In genomic region chr15:34987182-34987488, GRCh38 we compare ENCODE assay signal across 8 cellular contexts. TPM values are rescaled to one million over a fixed set of nuclear protein-coding genes. Genes with fewer than 3 reads are reported as not detected.
DNase-seq lines count a peak whose midpoint lies in the region; ATAC-seq and TF ChIP-seq lines count a peak whose summit lies in the region.

No MANE protein-coding gene starts in this region.

- intact Hi-C loops in Panc1 (cut with micrococcal nuclease; ENCODE audit: unreplicated experiment) (no loop called here), esophagus muscularis mucosa (cut with DNase I) (loop anchor here (10.0 kb wide), 1 partner anchor 762 kb away; the partner anchor contains the start of gene EMC4)

- no peak for TF ChIP-seq EP300 in esophagus muscularis mucosa (IDR thresholded peaks at IDR 0.05)

- BruUV-seq in Panc1 (replicated peaks; lab: Mats Ljungman, UMichigan): no TSS peak

- H3K36me3 ChIP-seq in Panc1 (ENCODE audit: control insufficient read depth, insufficient read depth, low read length): peaks cover 11% of the 10 kb centered on the region
- peaks cover 10 to 24% (median 13%) of the 10 kb centered on the region in 4 donors for H3K36me3 ChIP-seq in esophagus muscularis mucosa
- H3K36me3 ChIP-seq in rectal smooth muscle tissue (ENCODE audit: control insufficient read depth, insufficient read depth, low read length): no peaks in the 10 kb centered on the region

- DNase-seq in GM12864 (ENCODE audit: low read depth) (no peak), Panc1 (ENCODE audit: low read depth, low spot score) (no peak), esophagus muscularis mucosa (ENCODE audit: extremely low spot score) (no peak), T1000 (lab: John Stamatoyannopoulos, UW) (no peak), SW 1271 (lab: John Stamatoyannopoulos, UW) (no peak), A172 (ENCODE audit: low spot score) (no peak)

- H3K4me1 ChIP-seq in Panc1 (ENCODE audit: control insufficient read depth, insufficient read depth, low read length): peaks cover 22% of the 10 kb centered on the region
- peaks cover 34 to 45% (median 42%) of the 10 kb centered on the region in 4 donors for H3K4me1 ChIP-seq in esophagus muscularis mucosa
- peaks cover 6% of the 10 kb centered on the region for H3K4me1 ChIP-seq in rectal smooth muscle tissue (ENCODE audit: control insufficient read depth, insufficient read depth, low read length)

- H3K27ac ChIP-seq in Panc1 (ENCODE audit: low read length) (peak overlapping the region; percentile 96), esophagus muscularis mucosa (replicated peaks in 1 of 4) (peak overlapping the region in 3 of 4 donors; percentile 93 to 96 (median 95)), rectal smooth muscle tissue (ENCODE audit: low read depth, low read length) (no peak overlapping the region)

- WGBS in esophagus muscularis mucosa: 20% methylated on average over 4 of the region's 4 CpGs

- no peak for TF ChIP-seq POLR2A in esophagus muscularis mucosa (IDR thresholded peaks at IDR 0.05; ENCODE audit: low read depth)

- POLR2A ChIA-PET in Panc1 (lab: Charles Lee): interaction anchor here (0.6 to 1.0 kb wide), 2 partner anchors 17 to 274 kb away, joined by 3 read pairs; partner anchors contain the start of gene AQR

- in situ Hi-C loops in Panc1 (cut with HindIII; ENCODE audit: low pct_unique_long_range_greater_than_20kb, low sequenced_read_pairs): no loop called here

- H3K4me3 ChIP-seq in GM12864 (ENCODE audit: low read depth, low read length) (peak overlapping the region; percentile 64), Panc1 (ENCODE audit: low read depth in 2 of 2, low read length in 2 of 2) (peak overlapping the region; percentile 89 to 99), esophagus muscularis mucosa (peak overlapping the region; percentile 71 to 84 (median 79)), rectal smooth muscle tissue (ENCODE audit: low read length) (peak overlapping the region; percentile 83)

- H3K9ac ChIP-seq in rectal smooth muscle tissue (ENCODE audit: low read length): no peak overlapping the region

- no peak for TF ChIP-seq CTCF in GM12864 (IDR thresholded peaks at IDR 0.05; ENCODE audit: low read depth, low read length, missing control alignments)
- no peak for TF ChIP-seq CTCF in Panc1 (IDR thresholded peaks at IDR 0.05)
- TF ChIP-seq CTCF in esophagus muscularis mucosa (IDR thresholded peaks at IDR 0.05): no peak

- H3K9me3 ChIP-seq in Panc1 (ENCODE audit: control insufficient read depth, insufficient read depth, low read depth, low read length): no peaks in the 10 kb centered on the region
- H3K9me3 ChIP-seq in esophagus muscularis mucosa: no peaks in the 10 kb centered on the region

- H3K27me3 ChIP-seq in Panc1 (ENCODE audit: control insufficient read depth, insufficient read depth, low read length) (no peaks in the 10 kb centered on the region), esophagus muscularis mucosa (no peaks in the 10 kb centered on the region), rectal smooth muscle tissue (ENCODE audit: control insufficient read depth, insufficient read depth, low read length) (no peaks in the 10 kb centered on the region)

- CTCF ChIA-PET in Panc1 (lab: Charles Lee): no interaction called here

- no peak for ATAC-seq in Panc1
- ATAC-seq in HG03354 (IDR thresholded peaks at IDR 0.05; ENCODE audit: poor library complexity, severe bottlenecking, unreplicated experiment): no peak

RNA-seq across cellular contexts. Expression of gene ZNF770, which starts 1.0 kb away (rescaled TPM):
- 43.0 TPM for total RNA-seq in Panc1 (2021; ENCODE audit: unreplicated experiment)
- 7.6 TPM for polyA plus RNA-seq in Panc1 (2012; ENCODE audit: insufficient read length)
- 10 to 100 TPM; 18.5 to 23.7 (median 20.2) TPM for total RNA-seq in esophagus muscularis mucosa
- 15.3 and 15.7 TPM in 2 replicates for total RNA-seq in A172 (2014; rRNA removed; shearing (Covaris generic))

RNA-seq across cellular contexts. Expression of gene AQR, which starts 17.6 kb away (rescaled TPM):
- total RNA-seq in Panc1 (2021; ENCODE audit: unreplicated experiment) (41.4 TPM), esophagus muscularis mucosa (10 to 100 TPM; 14.2 to 18.7 (median 16.8) TPM)
- polyA plus RNA-seq in Panc1 (2012; ENCODE audit: insufficient read length): 14.8 TPM
- total RNA-seq in A172 (2014; rRNA removed; shearing (Covaris generic)): 23.8 and 29.3 TPM in 2 replicates
